In genomic region chr12:57936513-57936883, GRCh38 we compare ENCODE assay signal across 8 cellular contexts. TPM values are rescaled to one million over a fixed set of nuclear protein-coding genes. Genes with fewer than 3 reads are reported as not detected.
DNase-seq lines count a peak whose midpoint lies in the region; ATAC-seq, FAIRE-seq and TF ChIP-seq lines count a peak whose summit lies in the region.

No MANE protein-coding gene starts in this region.

- peaks cover 39% of the 10 kb centered on the region for H3K4me1 Mint-ChIP-seq in CD4-positive, alpha-beta T cell (ENCODE audit: low read depth)
- H3K4me1 Mint-ChIP-seq in neural crest cell = peaks cover 33% of the 10 kb centered on the region

- H3K9me2 ChIP-seq in Loucy (replicated peaks; ENCODE audit: low read depth, low read length) = no peaks in the 10 kb centered on the region

- POLR2A ChIA-PET in CD4-positive, alpha-beta T cell (lab: Charles Lee) = interaction anchor here (1.0 kb wide), 1 partner anchor 164 kb away, joined by 3 read pairs; the partner anchor contains the start of genes EEF1AKMT3 and METTL1

- peaks cover 40% of the 10 kb centered on the region for H3K4me1 ChIP-seq in Loucy (ENCODE audit: insufficient read depth, low read length, poor library complexity, severe bottlenecking)
- peaks cover 23% of the 10 kb centered on the region for H3K4me1 ChIP-seq in effector memory CD4-positive, alpha-beta T cell (ENCODE audit: control insufficient read depth, insufficient read depth, low read length, poor library complexity, severe bottlenecking)

- FAIRE-seq in HTR-8/SVneo (lab: Jason Lieb, UNC) = no peak

- TF ChIP-seq CTCF in CD4-positive, alpha-beta T cell (IDR thresholded peaks at IDR 0.05) = no peak
- no peak for TF ChIP-seq CTCF in Loucy (conservative IDR thresholded peaks at IDR 0.05; ENCODE audit: low read length)
- no peak for TF ChIP-seq CTCF in neural crest cell (conservative IDR thresholded peaks at IDR 0.05)

- H3F3A ChIP-seq in Loucy (ENCODE audit: low read depth) = peaks cover 20% of the 10 kb centered on the region

- peak overlapping the region; percentile 91 for H3K4me3 ChIP-seq in Loucy (ENCODE audit: low read length, poor library complexity, severe bottlenecking)
- peak overlapping the region; percentile 77 for H3K4me3 ChIP-seq in effector memory CD4-positive, alpha-beta T cell (ENCODE audit: insufficient read depth, low read depth, low read length, poor library complexity, severe bottlenecking)

- no peaks in the 10 kb centered on the region for H3K27me3 ChIP-seq in CD4-positive, alpha-beta T cell (ENCODE audit: control insufficient read depth, insufficient read depth, low read length)
- H3K27me3 ChIP-seq in Loucy (ENCODE audit: insufficient read depth, low read length, poor library complexity, severe bottlenecking) = no peaks in the 10 kb centered on the region
- no peaks in the 10 kb centered on the region for H3K27me3 ChIP-seq in effector memory CD4-positive, alpha-beta T cell (replicated peaks; ENCODE audit: control insufficient read depth, insufficient read depth, low read length, poor library complexity, severe bottlenecking)

- peak overlapping the region; percentile 35 for H3K4me3 Mint-ChIP-seq in CD4-positive, alpha-beta T cell
- H3K4me3 Mint-ChIP-seq in neural crest cell = peak overlapping the region; percentile 95

- no peak for DNase-seq in CD4-positive, alpha-beta T cell
- no peak for DNase-seq in effector memory CD4-positive, alpha-beta T cell
- DNase-seq in neural crest cell (ENCODE audit: low read depth, low spot score) (no peak), T1000 (lab: John Stamatoyannopoulos, UW) (no peak), HTR-8/SVneo (ENCODE audit: insufficient read length, low spot score) (no peak), iPS-NIHi7 (ENCODE audit: extremely low spot score) (no peak)

- no peaks in the 10 kb centered on the region for H3K9me3 ChIP-seq in CD4-positive, alpha-beta T cell (ENCODE audit: control insufficient read depth, low read length)
- no peaks in the 10 kb centered on the region for H3K9me3 ChIP-seq in Loucy (ENCODE audit: insufficient read depth, low read depth, low read length)
- no peaks in the 10 kb centered on the region for H3K9me3 ChIP-seq in effector memory CD4-positive, alpha-beta T cell (ENCODE audit: control insufficient read depth, low read length)

- peaks cover 35% of the 10 kb centered on the region for H3K79me2 ChIP-seq in Loucy (ENCODE audit: insufficient read depth, low read length)

- H3K4me2 ChIP-seq in Loucy (ENCODE audit: low read depth, low read length, poor library complexity, severe bottlenecking) = peak overlapping the region; percentile 92

- peaks cover 5% of the 10 kb centered on the region for H3K36me3 Mint-ChIP-seq in CD4-positive, alpha-beta T cell (ENCODE audit: low read depth)
- no peaks in the 10 kb centered on the region for H3K36me3 Mint-ChIP-seq in neural crest cell (ENCODE audit: low read depth)

- H3K9ac ChIP-seq in Loucy (ENCODE audit: low read depth, low read length, poor library complexity, severe bottlenecking) = peak overlapping the region; percentile 100

- no peaks in the 10 kb centered on the region for H4K20me1 ChIP-seq in Loucy (ENCODE audit: insufficient read depth, low read length, poor library complexity, severe bottlenecking)

- CTCF ChIA-PET in CD4-positive, alpha-beta T cell (lab: Charles Lee) = no interaction called here

- no peak for ATAC-seq in CD4-positive, alpha-beta T cell (ENCODE audit: poor library complexity)
- ATAC-seq in esophagus mucosa = no peak

- no peaks in the 10 kb centered on the region for H3K27me3 Mint-ChIP-seq in CD4-positive, alpha-beta T cell
- H3K27me3 Mint-ChIP-seq in neural crest cell (ENCODE audit: low read depth) = peaks cover 21% of the 10 kb centered on the region

- H3K36me3 ChIP-seq in Loucy (ENCODE audit: insufficient read depth, low read length) = no peaks in the 10 kb centered on the region
- H3K36me3 ChIP-seq in effector memory CD4-positive, alpha-beta T cell (ENCODE audit: control insufficient read depth, insufficient read depth, low read length) = no peaks in the 10 kb centered on the region

- no peaks in the 10 kb centered on the region for H3K9me3 Mint-ChIP-seq in CD4-positive, alpha-beta T cell
- peaks cover 2% of the 10 kb centered on the region for H3K9me3 Mint-ChIP-seq in neural crest cell

- peak overlapping the region; percentile 88 for H3K27ac ChIP-seq in CD4-positive, alpha-beta T cell (ENCODE audit: low read depth, low read length)
- peak overlapping the region; percentile 93 for H3K27ac ChIP-seq in effector memory CD4-positive, alpha-beta T cell (ENCODE audit: insufficient read depth, low read length, poor library complexity, severe bottlenecking)

- intact Hi-C loops in CD4-positive, alpha-beta T cell (cut with DNase I, micrococcal nuclease) = no loop called here

- H2AFZ ChIP-seq in Loucy (ENCODE audit: low read length) = no peak overlapping the region

- H3K27ac Mint-ChIP-seq in CD4-positive, alpha-beta T cell = peak overlapping the region; percentile 98
- no peak overlapping the region for H3K27ac Mint-ChIP-seq in neural crest cell (ENCODE audit: unreplicated experiment)

RNA-seq across cellular contexts. Expression of gene ATP23, which starts 4.9 kb away (rescaled TPM):
- total RNA-seq in CD4-positive, alpha-beta T cell = 1 to 10 TPM; 5.3 to 5.6 TPM
- 7.7 and 8.0 TPM in 2 replicates for total RNA-seq in neural crest cell
- 7.6 TPM for total RNA-seq in esophagus mucosa
